ENCODE assay signal across 8 cellular contexts in genomic region chr15:90716976-90717821, GRCh38. TPM values are rescaled to one million over a fixed set of nuclear protein-coding genes. Genes with fewer than 3 reads are reported as not detected.
DNase-seq lines count a peak whose midpoint lies in the region; ATAC-seq and TF ChIP-seq lines count a peak whose summit lies in the region.

Gene BLM, plus strand, starts transcription at chr15:90717346. Its CDS starts 30,047 bp downstream, at chr15:90747393.

- DNase-seq in NCI-H128 (lab: John Stamatoyannopoulos, UW; ENCODE audit: unreplicated experiment) (peak; percentile 87), Right ventricle myocardium inferior (ENCODE audit: missing footprints) (peak; percentile 96), ovary (peak; percentile 94 to 97 (median 96)), tibial artery (peak; percentile 95 to 98)
- DNase-seq in activated naive CD8-positive, alpha-beta T cell treated with anti-CD3 and anti-CD28 coated beads, Interleukin-2, amount 10 ng/mL, durations not matched to agents 7 days and 5 days, result peak; percentile 93

- peaks cover 22% of the 10 kb centered on the region for H3K4me1 Mint-ChIP-seq in activated naive CD8-positive, alpha-beta T cell treated with anti-CD3 and anti-CD28 coated beads, Interleukin-2, amount 10 ng/mL, durations not matched to agents 7 days and 5 days

- peak within 1 kb of the TSS; percentile 97 for H3K4me3 ChIP-seq in SU-DHL-6 (ENCODE audit: insufficient read depth, low read length, poor library complexity, severe bottlenecking)
- H3K4me3 ChIP-seq in ovary, result peak within 1 kb of the TSS; percentile 70
- peak within 1 kb of the TSS; percentile 58 to 78 for H3K4me3 ChIP-seq in tibial artery

- no peaks in the 10 kb centered on the region for H3K27me3 Mint-ChIP-seq in activated naive CD8-positive, alpha-beta T cell treated with anti-CD3 and anti-CD28 coated beads, Interleukin-2, amount 10 ng/mL, durations not matched to agents 7 days and 5 days

- peak; percentile 33; the same call in 2 of the 3 replicates for TF ChIP-seq CTCF in GM12872 (IDR thresholded peaks at IDR 0.05; ENCODE audit: insufficient read depth, low read depth, low read length)
- TF ChIP-seq CTCF in SU-DHL-6 (IDR thresholded peaks at IDR 0.05; ENCODE audit: insufficient read depth, low read length, poor library complexity, severe bottlenecking), result no peak
- TF ChIP-seq CTCF in ovary (IDR thresholded peaks at IDR 0.05), result peak; percentile 34 to 73 (median 52)
- TF ChIP-seq CTCF in tibial artery (IDR thresholded peaks at IDR 0.05), result peak; percentile 54 to 58

- H3K79me2 ChIP-seq in SU-DHL-6 (ENCODE audit: insufficient read depth, low read length), result peaks cover 44% of the 10 kb centered on the region

- no peaks in the 10 kb centered on the region for H3K9me2 ChIP-seq in SU-DHL-6 (replicated peaks; ENCODE audit: insufficient read depth, low read length)

- H3K9me3 ChIP-seq in SU-DHL-6 (ENCODE audit: insufficient read depth, low read length), result no peaks in the 10 kb centered on the region
- H3K9me3 ChIP-seq in ovary, result no peaks in the 10 kb centered on the region
- H3K9me3 ChIP-seq in tibial artery, result no peaks in the 10 kb centered on the region

- H3K4me2 ChIP-seq in SU-DHL-6 (ENCODE audit: low read depth, low read length, poor library complexity, severe bottlenecking), result peak within 1 kb of the TSS; percentile 91

- peak within 1 kb of the TSS; percentile 79 for H3K27ac ChIP-seq in SU-DHL-6 (ENCODE audit: low read depth, low read length)
- peak within 1 kb of the TSS; percentile 14 to 81 for H3K27ac ChIP-seq in ovary
- peak within 1 kb of the TSS; percentile 88 to 91 for H3K27ac ChIP-seq in tibial artery

- ATAC-seq in HG02678 (IDR thresholded peaks at IDR 0.05; ENCODE audit: unreplicated experiment), result peak; percentile 99
- ATAC-seq in activated naive CD8-positive, alpha-beta T cell treated with anti-CD3 and anti-CD28 coated beads, Interleukin-2, amount 10 ng/mL, durations not matched to agents 7 days and 5 days (ENCODE audit: low read depth), result peak; percentile 99
- peak; percentile 100 for ATAC-seq in Right ventricle myocardium inferior

- intact Hi-C loops in Right ventricle myocardium inferior (cut with DNase I), result loop anchor here (1.0 kb wide), 1 partner anchor 167 kb away; the partner anchor contains the start of gene FES
- intact Hi-C loops in ovary (cut with DNase I), result loop anchor here in 2 of 4 donors (5.0 to 10.0 kb wide), 3 partner anchors 158 to 318 kb away; no protein-coding TSS in a partner anchor
- intact Hi-C loops in tibial artery (cut with DNase I; ENCODE audit: low total_unique reads), result loop anchor here (5.0 kb wide), 1 partner anchor 155 kb away; no protein-coding TSS in a partner anchor

- TF ChIP-seq POLR2A in ovary (IDR thresholded peaks at IDR 0.05), result no peak

- WGBS in ovary, 3 donors, result 0% methylated on average over 58 to 65 of the region's 65 CpGs

- H3F3A ChIP-seq in SU-DHL-6 (ENCODE audit: insufficient read depth), result no peaks in the 10 kb centered on the region

- POLR2A ChIA-PET in activated naive CD8-positive, alpha-beta T cell treated with anti-CD3 and anti-CD28 coated beads, Interleukin-2, amount 10 ng/mL, durations not matched to agents 7 days and 5 days (lab: Charles Lee), result interaction anchor here (0.5 to 2.0 kb wide), 39 partner anchors 10 to 976 kb away, joined by 3 to 17 read pairs (median 4); partner anchors contain the start of genes MAN2A2, RCCD1 and UNC45A

- H3K4me1 ChIP-seq in ovary (ENCODE audit: insufficient read depth) (peaks cover 3% of the 10 kb centered on the region), tibial artery (peaks cover 6 to 13% (median 10%) of the 10 kb centered on the region in 4 donors)

- H3K9me3 Mint-ChIP-seq in activated naive CD8-positive, alpha-beta T cell treated with anti-CD3 and anti-CD28 coated beads, Interleukin-2, amount 10 ng/mL, durations not matched to agents 7 days and 5 days, result no peaks in the 10 kb centered on the region

- peak within 1 kb of the TSS; percentile 92 for H3K27ac Mint-ChIP-seq in activated naive CD8-positive, alpha-beta T cell treated with anti-CD3 and anti-CD28 coated beads, Interleukin-2, amount 10 ng/mL, durations not matched to agents 7 days and 5 days

- peak within 1 kb of the TSS; percentile 96 for H3K4me3 Mint-ChIP-seq in activated naive CD8-positive, alpha-beta T cell treated with anti-CD3 and anti-CD28 coated beads, Interleukin-2, amount 10 ng/mL, durations not matched to agents 7 days and 5 days

- H3K27me3 ChIP-seq in SU-DHL-6 (ENCODE audit: low read length) (no peaks in the 10 kb centered on the region), ovary (no peaks in the 10 kb centered on the region), tibial artery (no peaks in the 10 kb centered on the region)

- peaks cover 12% of the 10 kb centered on the region for H3K36me3 Mint-ChIP-seq in activated naive CD8-positive, alpha-beta T cell treated with anti-CD3 and anti-CD28 coated beads, Interleukin-2, amount 10 ng/mL, durations not matched to agents 7 days and 5 days

- H2AFZ ChIP-seq in SU-DHL-6 (ENCODE audit: low read depth, low read length, severe bottlenecking), result peak within 1 kb of the TSS; percentile 87

- no peaks in the 10 kb centered on the region for H4K20me1 ChIP-seq in SU-DHL-6 (ENCODE audit: low read depth, low read length)

- H3K36me3 ChIP-seq in SU-DHL-6 (ENCODE audit: low read length) (no peaks in the 10 kb centered on the region), ovary (no peaks in the 10 kb centered on the region), tibial artery (no peaks in the 10 kb centered on the region)

- no peak for TF ChIP-seq EP300 in ovary (IDR thresholded peaks at IDR 0.05)

- H3K9ac ChIP-seq in SU-DHL-6 (ENCODE audit: low read length), result peak within 1 kb of the TSS; percentile 95

RNA-seq across cellular contexts. Expression of gene BLM, which starts in this region (rescaled TPM):
- 10 to 100 TPM; 36.6 to 41.0 TPM for total RNA-seq in activated naive CD8-positive, alpha-beta T cell treated with anti-CD3 and anti-CD28 coated beads, Interleukin-2, amount 10 ng/mL, durations not matched to agents 7 days and 5 days
- total RNA-seq in Right ventricle myocardium inferior, result 26.6 TPM
- 1 to 10 TPM in 1 of 7 donors, under 1 TPM in 5, not detected in 1; 0.15 to 1.9 (median 0.78) TPM for total RNA-seq in ovary
- 1 to 10 TPM in 1 of 2 donors, under 1 TPM in 1; 0.40 to 1.3 TPM for polyA plus RNA-seq in ovary

Comparison
In these comparisons a context has a peak if more than half of its experiments do, and no peak if none do; other contexts are left out.
1. Peak in every context shown above with its lines: DNase-seq, ATAC-seq, H3K4me3 ChIP-seq and H3K27ac ChIP-seq.